In the genomic region with DNA sequence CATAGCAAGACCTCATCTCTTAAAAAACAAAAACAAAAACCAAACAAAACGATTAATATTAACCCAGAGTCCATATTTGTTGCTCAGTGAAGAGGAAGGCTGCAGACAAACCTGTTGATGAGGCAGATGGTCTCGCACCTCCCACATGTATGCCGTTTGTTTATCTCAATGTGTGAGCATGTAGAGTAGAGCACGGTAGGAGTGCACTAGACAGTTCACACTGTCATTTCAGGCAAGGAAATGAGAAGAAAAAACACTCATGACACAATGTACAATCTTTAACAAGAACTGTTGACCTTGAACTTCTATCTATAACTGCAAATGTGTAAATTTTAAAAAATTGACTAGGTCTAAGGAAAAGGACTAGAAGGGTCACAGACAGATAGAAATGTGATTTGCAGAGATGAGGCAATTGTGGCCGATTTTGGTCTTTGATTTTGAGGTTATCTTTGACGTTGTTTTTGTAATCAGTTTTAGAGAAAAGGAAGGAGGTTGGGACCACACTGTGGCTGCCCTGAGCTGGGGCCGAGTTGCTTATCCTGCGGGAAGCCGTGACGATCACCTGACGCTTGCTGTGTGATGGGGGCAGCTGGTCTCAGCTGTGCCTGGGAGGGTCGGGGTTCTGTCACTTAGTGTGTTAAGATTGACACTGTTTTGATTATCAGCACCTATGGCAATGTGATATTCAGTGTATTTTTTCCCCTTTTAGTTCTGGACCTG, we compare ENCODE assay signal across 10 cellular contexts. TPM values are rescaled to one million over a fixed set of nuclear protein-coding genes. Genes with fewer than 3 reads are reported as not detected.
A peak's percentile ranks its signal among the peaks of the same experiment; 100 is the strongest.
DNase-seq lines count a peak whose midpoint lies in the region; ATAC-seq and TF ChIP-seq lines count a peak whose summit lies in the region.
"Not testable (repeated sequence)": the region's sequence is repeated elsewhere in the genome, so short reads cannot be mapped to it uniquely, and the experiment has no call there.
"Had no signal": no experiment of that assay in that cellular context is flagged by ENCODE, and none has a peak within 500 bp of the region (broad histone marks: within the 10 kb centered on the region; RNA-seq: fewer than 3 reads in every experiment).

No MANE protein-coding gene starts in this region.

- peak overlapping the region; percentile 52 to 87 (median 70) for H3K4me3 Mint-ChIP-seq in CD4-positive, CD25-positive, alpha-beta regulatory T cell
- H3K4me3 Mint-ChIP-seq in activated B cell treated with CpG ODN at 0.5 μM for 24 hours, nephron progenitor cell: not testable (repeated sequence)
- H3K4me3 Mint-ChIP-seq in activated T-cell treated with anti-CD3 and anti-CD28 coated beads, Interleukin-2, amount 50 U/mL, for 4 hours, result peak overlapping the region; percentile 2
- peak overlapping the region; percentile 23 for H3K4me3 Mint-ChIP-seq in activated naive CD8-positive, alpha-beta T cell treated with anti-CD3 and anti-CD28 coated beads, Interleukin-2, amount 50 U/mL, for 24 hours
- peak overlapping the region; percentile 67 to 92 (median 80) for H3K4me3 Mint-ChIP-seq in immature natural killer cell

- H3K9me3 Mint-ChIP-seq in CD4-positive, CD25-positive, alpha-beta regulatory T cell; activated B cell treated with CpG ODN at 0.5 μM for 24 hours; activated T-cell treated with anti-CD3 and anti-CD28 coated beads, Interleukin-2, amount 50 U/mL, for 4 hours; activated naive CD8-positive, alpha-beta T cell treated with anti-CD3 and anti-CD28 coated beads, Interleukin-2, amount 50 U/mL, for 24 hours; immature natural killer cell; nephron progenitor cell: not testable (repeated sequence)

- ATAC-seq in CD4-positive, CD25-positive, alpha-beta regulatory T cell (ENCODE audit: low read depth in 2 of 2), result peak; percentile 46 to 64
- ATAC-seq in activated B cell treated with CpG ODN at 0.5 μM for 24 hours (ENCODE audit: low read depth), result not testable (repeated sequence)
- peak in 1 of 2 donors; percentile 56 for ATAC-seq in activated T-cell treated with anti-CD3 and anti-CD28 coated beads, Interleukin-2, amount 50 U/mL, for 4 hours
- ATAC-seq in activated naive CD8-positive, alpha-beta T cell treated with anti-CD3 and anti-CD28 coated beads, Interleukin-2, amount 50 U/mL, for 24 hours, result peak; percentile 31
- ATAC-seq in stimulated activated naive CD8-positive, alpha-beta T cell treated with anti-CD3 and anti-CD28 coated beads, Interleukin-15, Interleukin-2, amounts not matched to agents 100 U/mL and 50 U/mL, for 24 hours, result peak; percentile 28

- CTCF ChIA-PET in HEK293 (lab: Yijun Ruan, JAX), result interaction anchor here (0.6 kb wide), 1 partner anchor 259 kb away, joined by 3 read pairs; no protein-coding TSS in a partner anchor
- CTCF ChIA-PET in activated B cell treated with CpG ODN at 0.5 μM for 24 hours (lab: Charles Lee), result not testable (repeated sequence)

- peak in 2 of 3 donors; percentile 45 to 62 for DNase-seq in CD4-positive, CD25-positive, alpha-beta regulatory T cell
- DNase-seq in activated B cell treated with CpG ODN at 0.5 μM for 24 hours; activated T-cell treated with anti-CD3 and anti-CD28 coated beads, Interleukin-2, amount 50 U/mL, for 4 hours; activated naive CD8-positive, alpha-beta T cell treated with anti-CD3 and anti-CD28 coated beads, Interleukin-2, amount 50 U/mL, for 24 hours; nephron progenitor cell; stimulated activated naive CD8-positive, alpha-beta T cell treated with anti-CD3 and anti-CD28 coated beads, Interleukin-15, Interleukin-2, amounts not matched to agents 100 U/mL and 50 U/mL, for 24 hours: not testable (repeated sequence)
- peak; percentile 72 to 83 (median 81) for DNase-seq in immature natural killer cell

- H3K9me3 ChIP-seq in CD4-positive, CD25-positive, alpha-beta regulatory T cell (ENCODE audit: control insufficient read depth in 2 of 2, low read length in 2 of 2); HEK293 (ENCODE audit: control insufficient read depth, insufficient read depth, low read depth, low read length): not testable (repeated sequence)

- H3K27me3 ChIP-seq in CD4-positive, CD25-positive, alpha-beta regulatory T cell (ENCODE audit: control insufficient read depth, insufficient read depth, low read length), result not testable (repeated sequence)

- H3K4me1 ChIP-seq in CD4-positive, CD25-positive, alpha-beta regulatory T cell (ENCODE audit: control insufficient read depth, insufficient read depth, low read length, poor library complexity, severe bottlenecking), result peaks cover 11% of the 10 kb centered on the region
- H3K4me1 ChIP-seq in HEK293 (ENCODE audit: control insufficient read depth, insufficient read depth, low read length), result not testable (repeated sequence)

- H3K36me3 ChIP-seq in CD4-positive, CD25-positive, alpha-beta regulatory T cell (ENCODE audit: control insufficient read depth, insufficient read depth, low read length), result peaks cover 34% of the 10 kb centered on the region
- peaks cover 0 to 30% of the 10 kb centered on the region in 2 experiments; a peak in 1 of 3 replicates for H3K36me3 ChIP-seq in HEK293 (ENCODE audit: control insufficient read depth in 2 of 2, insufficient read depth in 1 of 2, low read length in 2 of 2)

- peaks cover 14 to 64% (median 44%) of the 10 kb centered on the region in 4 donors for H3K4me1 Mint-ChIP-seq in CD4-positive, CD25-positive, alpha-beta regulatory T cell
- H3K4me1 Mint-ChIP-seq in activated B cell treated with CpG ODN at 0.5 μM for 24 hours (peaks cover 30% of the 10 kb centered on the region), immature natural killer cell (peaks cover 63 to 65% of the 10 kb centered on the region in 2 donors), nephron progenitor cell (peaks cover 22% of the 10 kb centered on the region)
- peaks cover 53% of the 10 kb centered on the region for H3K4me1 Mint-ChIP-seq in activated T-cell treated with anti-CD3 and anti-CD28 coated beads, Interleukin-2, amount 50 U/mL, for 4 hours (ENCODE audit: low read depth)
- peaks cover 79% of the 10 kb centered on the region for H3K4me1 Mint-ChIP-seq in activated naive CD8-positive, alpha-beta T cell treated with anti-CD3 and anti-CD28 coated beads, Interleukin-2, amount 50 U/mL, for 24 hours

- peaks cover 52% of the 10 kb centered on the region for H3K36me3 Mint-ChIP-seq in CD4-positive, CD25-positive, alpha-beta regulatory T cell
- H3K36me3 Mint-ChIP-seq in activated B cell treated with CpG ODN at 0.5 μM for 24 hours (ENCODE audit: low read depth) (peaks cover 81% of the 10 kb centered on the region), immature natural killer cell (peaks cover 20 to 62% (median 50%) of the 10 kb centered on the region in 3 donors), nephron progenitor cell (ENCODE audit: low read depth) (peaks cover 50% of the 10 kb centered on the region)
- H3K36me3 Mint-ChIP-seq in activated T-cell treated with anti-CD3 and anti-CD28 coated beads, Interleukin-2, amount 50 U/mL, for 4 hours (ENCODE audit: insufficient read depth), result peaks cover 42% of the 10 kb centered on the region
- peaks cover 60% of the 10 kb centered on the region for H3K36me3 Mint-ChIP-seq in activated naive CD8-positive, alpha-beta T cell treated with anti-CD3 and anti-CD28 coated beads, Interleukin-2, amount 50 U/mL, for 24 hours (ENCODE audit: low read depth)

- peak overlapping the region; percentile 67 for H3K27ac ChIP-seq in CD4-positive, CD25-positive, alpha-beta regulatory T cell (ENCODE audit: insufficient read depth, low read length, poor library complexity, severe bottlenecking)
- H3K27ac ChIP-seq in HEK293 (ENCODE audit: extremely low read depth, low read depth, low read length), result not testable (repeated sequence)

- intact Hi-C loops in activated B cell treated with CpG ODN at 0.5 μM for 24 hours (cut with micrococcal nuclease), result loop anchor here (5.0 to 10.0 kb wide), 2 partner anchors 65 to 457 kb away; no protein-coding TSS in a partner anchor

- TF ChIP-seq CTCF in HEK293 (tag by site-specific recombination; IDR thresholded peaks at IDR 0.05); activated B cell treated with CpG ODN at 0.5 μM for 24 hours (IDR thresholded peaks at IDR 0.05); nephron progenitor cell (IDR thresholded peaks at IDR 0.05): not testable (repeated sequence)

- H3K4me3 ChIP-seq in CD4-positive, CD25-positive, alpha-beta regulatory T cell (ENCODE audit: low read depth, low read length); HEK293 (ENCODE audit: low read depth, low read length): not testable (repeated sequence)

- POLR2A ChIA-PET in HEK293 (lab: Yijun Ruan, JAX); activated B cell treated with CpG ODN at 0.5 μM for 24 hours (lab: Charles Lee): not testable (repeated sequence)

- not testable (repeated sequence) for H3K27me3 Mint-ChIP-seq in CD4-positive, CD25-positive, alpha-beta regulatory T cell; activated B cell treated with CpG ODN at 0.5 μM for 24 hours; activated T-cell treated with anti-CD3 and anti-CD28 coated beads, Interleukin-2, amount 50 U/mL, for 4 hours (ENCODE audit: low read depth); activated naive CD8-positive, alpha-beta T cell treated with anti-CD3 and anti-CD28 coated beads, Interleukin-2, amount 50 U/mL, for 24 hours; nephron progenitor cell (ENCODE audit: low read depth, poor library complexity)
- peaks cover 18 to 22% (median 20%) of the 10 kb centered on the region in 3 donors for H3K27me3 Mint-ChIP-seq in immature natural killer cell (ENCODE audit: low read depth in 3 of 3)

- H3K27ac Mint-ChIP-seq in CD4-positive, CD25-positive, alpha-beta regulatory T cell, result peak overlapping the region; percentile 76 to 95 (median 85)
- H3K27ac Mint-ChIP-seq in activated B cell treated with CpG ODN at 0.5 μM for 24 hours, result peak overlapping the region; percentile 16
- peak overlapping the region; percentile 76 for H3K27ac Mint-ChIP-seq in activated naive CD8-positive, alpha-beta T cell treated with anti-CD3 and anti-CD28 coated beads, Interleukin-2, amount 50 U/mL, for 24 hours
- peak overlapping the region; percentile 86 to 100 (median 96) for H3K27ac Mint-ChIP-seq in immature natural killer cell
- H3K27ac Mint-ChIP-seq in nephron progenitor cell, result peak overlapping the region; percentile 13

RNA-seq across cellular contexts. Expression of gene BANP, which starts 28.8 kb away (rescaled TPM):
- total RNA-seq in CD4-positive, CD25-positive, alpha-beta regulatory T cell, result 114 TPM
- polyA plus RNA-seq in CD4-positive, CD25-positive, alpha-beta regulatory T cell, result 10 to 100 TPM; 20.4 to 27.6 (median 25.9) TPM
- total RNA-seq in activated B cell treated with CpG ODN at 0.5 μM for 24 hours, result 62.8 and 72.3 TPM in 2 replicates
- 10 to 100 TPM; 25.2 to 29.4 (median 25.9) TPM for total RNA-seq in activated T-cell treated with anti-CD3 and anti-CD28 coated beads, Interleukin-2, amount 50 U/mL, for 4 hours
- polyA plus RNA-seq in immature natural killer cell, result 10 to 100 TPM in 2 of 3 donors, 1 to 10 TPM in 1; 6.3 to 19.4 (median 10.2) TPM

RNA-seq across cellular contexts. Expression of gene CA5A, which starts 43.7 kb away (rescaled TPM):
- total RNA-seq in CD4-positive, CD25-positive, alpha-beta regulatory T cell, result not detected
- polyA plus RNA-seq in CD4-positive, CD25-positive, alpha-beta regulatory T cell, result not detected
- total RNA-seq in activated B cell treated with CpG ODN at 0.5 μM for 24 hours, result not detected in 2 replicates
- total RNA-seq in activated T-cell treated with anti-CD3 and anti-CD28 coated beads, Interleukin-2, amount 50 U/mL, for 4 hours, result under 1 TPM in 1 of 3 donors, not detected in 2; 0.43 TPM
- polyA plus RNA-seq in immature natural killer cell, result not detected
- total RNA-seq: A172, MCF 10A had no signal

Comparison
In these comparisons a context has a peak if more than half of its experiments do, and no peak if none do; other contexts are left out.
1. H3K27ac Mint-ChIP-seq: peak in every context shown above with its lines; median percentile 96 in immature natural killer cell; 85 in CD4-positive, CD25-positive, alpha-beta regulatory T cell; 76 in activated naive CD8-positive, alpha-beta T cell treated with anti-CD3 and anti-CD28 coated beads, Interleukin-2, amount 50 U/mL, for 24 hours; 16 in activated B cell treated with CpG ODN at 0.5 μM for 24 hours; 13 in nephron progenitor cell.